ENCODE assay signal across 1 cellular context in the genomic region with DNA sequence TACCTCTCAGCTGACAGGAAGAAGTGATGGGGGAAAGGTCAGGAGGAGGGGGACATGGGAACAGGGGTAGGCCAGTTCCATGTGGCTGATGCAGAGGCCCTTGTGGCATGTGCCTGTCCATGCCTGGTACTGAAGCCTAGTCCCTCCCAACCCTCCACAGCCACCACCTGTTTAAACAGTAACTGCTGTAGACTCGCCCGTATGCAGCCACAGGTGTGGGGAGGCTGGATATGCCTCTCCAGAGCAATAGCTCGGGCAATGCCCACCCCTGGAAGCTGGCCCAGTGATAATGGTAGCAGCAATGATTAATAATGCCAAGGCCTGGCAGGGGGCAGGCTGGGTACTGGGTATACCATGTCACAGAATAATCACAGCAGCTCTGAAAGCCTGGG.
TF ChIP-seq lines count a peak whose summit lies in the region.

No MANE protein-coding gene starts in this region.

TF ChIP-seq in H1, 55 proteins besides CTCF, POLR2A, EP300 and RAD21:
- TF ChIP-seq CEBPB (IDR thresholded peaks at IDR 0.05; ENCODE audit: low read depth, low read length) (no peak), SP1 (IDR thresholded peaks at IDR 0.05; ENCODE audit: low read depth, low read length) (no peak)
